11 cellular contexts compared by ENCODE assay signal in genomic region chr11:643849-644738, GRCh38. TPM values are rescaled to one million over a fixed set of nuclear protein-coding genes. Genes with fewer than 3 reads are reported as not detected.
DNase-seq lines count a peak whose midpoint lies in the region; ATAC-seq and TF ChIP-seq lines count a peak whose summit lies in the region.
"Had no signal": no experiment of that assay in that cellular context is flagged by ENCODE, and none has a peak within 500 bp of the region (broad histone marks: within the 10 kb centered on the region; RNA-seq: fewer than 3 reads in every experiment).

No MANE protein-coding gene starts in this region.

- peaks cover 0 to 3% of the 10 kb centered on the region in 2 donors for H3K27me3 Mint-ChIP-seq in natural killer cell treated with Interleukin-12 subunit alpha and Interleukin-12 subunit beta and Interleukin-15 and Interleukin-18, amount 100 ng/mL, for 72 hours
- H3K27me3 Mint-ChIP-seq in natural killer cell (ENCODE audit: low read depth in 2 of 2) (peaks cover 0 to 5% of the 10 kb centered on the region in 2 donors), osteocyte (ENCODE audit: unreplicated experiment) (no peaks in the 10 kb centered on the region)
- peaks cover 3% of the 10 kb centered on the region for H3K27me3 Mint-ChIP-seq in activated naive CD8-positive, alpha-beta T cell treated with anti-CD3 and anti-CD28 coated beads, Interleukin-2, amount 50 U/mL, for 24 hours

- ATAC-seq in natural killer cell treated with Interleukin-12 subunit alpha and Interleukin-12 subunit beta and Interleukin-15 and Interleukin-18, amount 100 ng/mL, for 72 hours: no peak
- ATAC-seq in natural killer cell: no peak
- ATAC-seq in activated naive CD8-positive, alpha-beta T cell treated with anti-CD3 and anti-CD28 coated beads, Interleukin-2, amount 50 U/mL, for 24 hours: no peak
- ATAC-seq: PC-3, Right ventricle myocardium inferior had no signal

- TF ChIP-seq CTCF in natural killer cell (IDR thresholded peaks at IDR 0.05) (no peak), osteocyte (IDR thresholded peaks at IDR 0.05) (no peak)

- peaks cover 0 to 3% of the 10 kb centered on the region in 2 donors for H3K4me1 Mint-ChIP-seq in natural killer cell treated with Interleukin-12 subunit alpha and Interleukin-12 subunit beta and Interleukin-15 and Interleukin-18, amount 100 ng/mL, for 72 hours (ENCODE audit: low read depth in 2 of 2)
- peaks cover 5 to 12% of the 10 kb centered on the region in 2 donors for H3K4me1 Mint-ChIP-seq in natural killer cell
- peaks cover 14% of the 10 kb centered on the region for H3K4me1 Mint-ChIP-seq in osteocyte (ENCODE audit: unreplicated experiment)
- H3K4me1 Mint-ChIP-seq in activated naive CD8-positive, alpha-beta T cell treated with anti-CD3 and anti-CD28 coated beads, Interleukin-2, amount 50 U/mL, for 24 hours: peaks cover 6% of the 10 kb centered on the region

- intact Hi-C loops in natural killer cell (cut with micrococcal nuclease): no loop called here

- H3K27ac Mint-ChIP-seq in natural killer cell treated with Interleukin-12 subunit alpha and Interleukin-12 subunit beta and Interleukin-15 and Interleukin-18, amount 100 ng/mL, for 72 hours: no peak overlapping the region
- no peak overlapping the region for H3K27ac Mint-ChIP-seq in natural killer cell
- no peak overlapping the region for H3K27ac Mint-ChIP-seq in osteocyte (ENCODE audit: unreplicated experiment)
- H3K27ac Mint-ChIP-seq in activated naive CD8-positive, alpha-beta T cell treated with anti-CD3 and anti-CD28 coated beads, Interleukin-2, amount 50 U/mL, for 24 hours: no peak overlapping the region
- H3K27ac Mint-ChIP-seq: CD4-positive, alpha-beta T cell had no signal

- peak; percentile 47 for DNase-seq in natural killer cell treated with Interleukin-12 subunit alpha and Interleukin-12 subunit beta and Interleukin-15 and Interleukin-18, amount 100 ng/mL, for 72 hours (ENCODE audit: low spot score)
- DNase-seq in natural killer cell: no peak
- peak; percentile 83 for DNase-seq in osteocyte (ENCODE audit: extremely low spot score, unreplicated experiment)
- no peak for DNase-seq in activated naive CD8-positive, alpha-beta T cell treated with anti-CD3 and anti-CD28 coated beads, Interleukin-2, amount 50 U/mL, for 24 hours
- DNase-seq: CD4-positive, alpha-beta T cell; NCI-H1436 treated with DMSO at 0.1 percent for 48 hours; NCI-H345; NCI-H69; PC-3; SK-N-SH had no signal

- H3K9me3 Mint-ChIP-seq in natural killer cell treated with Interleukin-12 subunit alpha and Interleukin-12 subunit beta and Interleukin-15 and Interleukin-18, amount 100 ng/mL, for 72 hours: no peaks in the 10 kb centered on the region
- H3K9me3 Mint-ChIP-seq in natural killer cell: no peaks in the 10 kb centered on the region
- H3K9me3 Mint-ChIP-seq in osteocyte (ENCODE audit: unreplicated experiment): no peaks in the 10 kb centered on the region
- H3K9me3 Mint-ChIP-seq in activated naive CD8-positive, alpha-beta T cell treated with anti-CD3 and anti-CD28 coated beads, Interleukin-2, amount 50 U/mL, for 24 hours: no peaks in the 10 kb centered on the region
- H3K9me3 Mint-ChIP-seq: CD4-positive, alpha-beta T cell had no signal

- H3K36me3 Mint-ChIP-seq in natural killer cell treated with Interleukin-12 subunit alpha and Interleukin-12 subunit beta and Interleukin-15 and Interleukin-18, amount 100 ng/mL, for 72 hours: no peaks in the 10 kb centered on the region
- H3K36me3 Mint-ChIP-seq in natural killer cell (no peaks in the 10 kb centered on the region), osteocyte (ENCODE audit: unreplicated experiment) (peaks cover 10% of the 10 kb centered on the region)
- H3K36me3 Mint-ChIP-seq in activated naive CD8-positive, alpha-beta T cell treated with anti-CD3 and anti-CD28 coated beads, Interleukin-2, amount 50 U/mL, for 24 hours (ENCODE audit: low read depth): peaks cover 8% of the 10 kb centered on the region

- H3K4me3 Mint-ChIP-seq in natural killer cell treated with Interleukin-12 subunit alpha and Interleukin-12 subunit beta and Interleukin-15 and Interleukin-18, amount 100 ng/mL, for 72 hours: no peak overlapping the region
- H3K4me3 Mint-ChIP-seq in natural killer cell: no peak overlapping the region
- no peak overlapping the region for H3K4me3 Mint-ChIP-seq in osteocyte (ENCODE audit: unreplicated experiment)
- no peak overlapping the region for H3K4me3 Mint-ChIP-seq in activated naive CD8-positive, alpha-beta T cell treated with anti-CD3 and anti-CD28 coated beads, Interleukin-2, amount 50 U/mL, for 24 hours
- H3K4me3 Mint-ChIP-seq: CD4-positive, alpha-beta T cell had no signal

RNA-seq across cellular contexts. Expression of gene DRD4, which starts 7.0 kb away (rescaled TPM):
- total RNA-seq in natural killer cell treated with Interleukin-12 subunit alpha and Interleukin-12 subunit beta and Interleukin-15 and Interleukin-18, amount 100 ng/mL, for 72 hours: 1 to 10 TPM in 1 of 2 donors, under 1 TPM in 1; 0.48 to 1.3 TPM
- total RNA-seq in natural killer cell (1 to 10 TPM in 1 of 3 donors, under 1 TPM in 2; 0.49 to 1.2 (median 0.61) TPM), osteocyte (1.7 and 1.8 TPM in 2 replicates)

RNA-seq across cellular contexts. Expression of gene SCT, which starts 17.1 kb away (rescaled TPM):
- total RNA-seq in natural killer cell treated with Interleukin-12 subunit alpha and Interleukin-12 subunit beta and Interleukin-15 and Interleukin-18, amount 100 ng/mL, for 72 hours: not detected
- total RNA-seq in natural killer cell (not detected), osteocyte (not detected in 2 replicates)
- total RNA-seq: CD4-positive, alpha-beta T cell; PC-3; Right ventricle myocardium inferior had no signal

RNA-seq across cellular contexts. Expression of gene CDHR5, which starts 19.3 kb away (rescaled TPM):
- total RNA-seq in natural killer cell treated with Interleukin-12 subunit alpha and Interleukin-12 subunit beta and Interleukin-15 and Interleukin-18, amount 100 ng/mL, for 72 hours: not detected
- total RNA-seq in natural killer cell (not detected), osteocyte (not detected in 2 replicates)
- total RNA-seq: CD4-positive, alpha-beta T cell; PC-3; Right ventricle myocardium inferior had no signal

RNA-seq across cellular contexts. Expression of gene IRF7, which starts 28.3 kb away (rescaled TPM):
- 10 to 100 TPM; 33.7 to 34.9 TPM for total RNA-seq in natural killer cell treated with Interleukin-12 subunit alpha and Interleukin-12 subunit beta and Interleukin-15 and Interleukin-18, amount 100 ng/mL, for 72 hours
- total RNA-seq in natural killer cell (10 to 100 TPM; 63.3 to 97.3 (median 77.3) TPM), osteocyte (14.4 and 15.4 TPM in 2 replicates)

RNA-seq across cellular contexts. Expression of gene DEAF1, which starts 50.9 kb away (rescaled TPM):
- 10 to 100 TPM; 23.2 to 83.6 TPM for total RNA-seq in natural killer cell treated with Interleukin-12 subunit alpha and Interleukin-12 subunit beta and Interleukin-15 and Interleukin-18, amount 100 ng/mL, for 72 hours
- 10 to 100 TPM; 25.9 to 26.9 (median 26.8) TPM for total RNA-seq in natural killer cell
- total RNA-seq in osteocyte: 113 and 121 TPM in 2 replicates

Comparison
In these comparisons a context has a peak if more than half of its experiments do, and no peak if none do; other contexts are left out.
1. DNase-seq: peak in natural killer cell treated with Interleukin-12 subunit alpha and Interleukin-12 subunit beta and Interleukin-15 and Interleukin-18, amount 100 ng/mL, for 72 hours (single experiment) and osteocyte (single experiment); none in natural killer cell (single experiment) and activated naive CD8-positive, alpha-beta T cell treated with anti-CD3 and anti-CD28 coated beads, Interleukin-2, amount 50 U/mL, for 24 hours (single experiment).